Comparison of ENCODE assay signal across 9 cellular contexts in the genomic region with DNA sequence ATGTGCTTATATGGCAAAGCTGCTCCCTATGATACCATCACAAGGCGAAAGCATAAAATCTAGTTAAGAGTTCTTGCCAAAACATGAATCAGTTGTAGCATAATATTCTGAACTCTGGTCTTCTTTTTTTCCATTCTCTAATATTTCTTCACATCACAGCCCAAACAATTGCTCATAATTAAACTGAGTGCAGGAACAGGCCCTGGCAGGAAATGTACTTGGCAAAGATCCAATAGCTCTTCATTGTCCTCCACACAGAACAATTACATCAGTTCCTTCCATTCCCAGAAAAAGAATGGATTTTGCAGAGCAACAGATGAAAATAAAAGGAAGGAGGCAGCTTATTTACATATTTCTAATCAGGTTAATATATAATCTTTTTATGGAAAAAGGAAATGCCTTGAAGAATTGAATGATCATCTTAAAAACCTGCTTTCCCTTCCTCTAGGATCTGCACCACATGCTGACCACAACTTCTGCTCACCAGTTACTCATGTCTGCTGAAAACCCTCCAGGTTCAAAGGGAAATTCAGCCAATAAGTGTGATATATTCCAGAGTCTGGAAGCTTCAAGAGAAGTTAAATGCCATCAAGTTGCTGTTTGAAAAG.
DNase-seq lines count a peak whose midpoint lies in the region; ATAC-seq and TF ChIP-seq lines count a peak whose summit lies in the region.
"Had no signal": no experiment of that assay in that cellular context is flagged by ENCODE, and none has a peak within 500 bp of the region (broad histone marks: within the 10 kb centered on the region; RNA-seq: fewer than 3 reads in every experiment).

No MANE protein-coding gene starts in this region.

- H3K4me1 ChIP-seq in mesenchymal stem cell (ENCODE audit: control insufficient read depth, insufficient read depth, low read depth, low read length), result peaks cover 8% of the 10 kb centered on the region

- ATAC-seq in GM18909 (IDR thresholded peaks at IDR 0.05; ENCODE audit: poor library complexity, unreplicated experiment) (peak; percentile 87), HG03354 (IDR thresholded peaks at IDR 0.05; ENCODE audit: poor library complexity, severe bottlenecking, unreplicated experiment) (peak; percentile 93)
- no peak for ATAC-seq in stimulated activated effector memory CD8-positive, alpha-beta T cell treated with anti-CD3 and anti-CD28 coated beads, Interleukin-12 subunit alpha, Interleukin-12 subunit beta, amount 100 ng/mL, for 72 hours

- DNase-seq in NCI-H69 (lab: John Stamatoyannopoulos, UW) (peak; percentile 92), choroid plexus epithelial cell (ENCODE audit: low read depth) (peak; percentile 92), mesenchymal stem cell (peak; percentile 88)
- no peak for DNase-seq in stimulated activated effector memory CD8-positive, alpha-beta T cell treated with anti-CD3 and anti-CD28 coated beads, Interleukin-12 subunit alpha, Interleukin-12 subunit beta, amount 100 ng/mL, for 72 hours (ENCODE audit: low spot score in 2 of 2)
- no peak for DNase-seq in activated CD4-positive, alpha-beta T cell treated with anti-CD3 and anti-CD28 coated beads, Interleukin-2, amount 50 U/mL, for 4 hours

- H2AFZ ChIP-seq in mesenchymal stem cell (ENCODE audit: low read depth, low read length), result no peak overlapping the region

- no peak overlapping the region for H3K23ac ChIP-seq in mesenchymal stem cell (ENCODE audit: low read length in 2 of 2)

- H3K18ac ChIP-seq in mesenchymal stem cell (ENCODE audit: low read depth in 1 of 2, low read length in 2 of 2), result no peak overlapping the region

- no peaks in the 10 kb centered on the region for H3K36me3 ChIP-seq in mesenchymal stem cell (ENCODE audit: control insufficient read depth in 1 of 2, insufficient read depth in 2 of 2, low read depth in 1 of 2, low read length in 2 of 2)

- no peak overlapping the region for H2BK120ac ChIP-seq in mesenchymal stem cell (ENCODE audit: low read depth, low read length)

- H3K4me1 Mint-ChIP-seq in stimulated activated effector memory CD8-positive, alpha-beta T cell treated with anti-CD3 and anti-CD28 coated beads, Interleukin-12 subunit alpha, Interleukin-12 subunit beta, amount 100 ng/mL, for 72 hours, result no peaks in the 10 kb centered on the region

- peak overlapping the region; percentile 87 for H3K9ac ChIP-seq in mesenchymal stem cell (ENCODE audit: low read length)

- H3K79me1 ChIP-seq in mesenchymal stem cell (replicated peaks; ENCODE audit: low read length, poor library complexity, severe bottlenecking), result no peaks in the 10 kb centered on the region

- no peak overlapping the region for H3K27ac Mint-ChIP-seq in stimulated activated effector memory CD8-positive, alpha-beta T cell treated with anti-CD3 and anti-CD28 coated beads, Interleukin-12 subunit alpha, Interleukin-12 subunit beta, amount 100 ng/mL, for 72 hours

- H4K8ac ChIP-seq in mesenchymal stem cell (ENCODE audit: low read length), result no peak overlapping the region

- H2BK12ac ChIP-seq in mesenchymal stem cell (ENCODE audit: low read length in 2 of 2), result no peak overlapping the region

- H4K91ac ChIP-seq in mesenchymal stem cell (ENCODE audit: low read length), result no peak overlapping the region

- H3K4ac ChIP-seq in mesenchymal stem cell (ENCODE audit: low read depth in 1 of 2, low read length in 2 of 2), result no peak overlapping the region

- H2BK5ac ChIP-seq in mesenchymal stem cell (ENCODE audit: low read depth, low read length, poor library complexity, severe bottlenecking), result peak overlapping the region; percentile 59

- no peaks in the 10 kb centered on the region for H3K27me3 ChIP-seq in mesenchymal stem cell (ENCODE audit: control insufficient read depth in 1 of 2, insufficient read depth in 1 of 2, low read length in 2 of 2)

- no peak for TF ChIP-seq CTCF in 22Rv1 (IDR thresholded peaks at IDR 0.05)
- TF ChIP-seq CTCF in choroid plexus epithelial cell (conservative IDR thresholded peaks at IDR 0.05; ENCODE audit: low read depth, low read length), result no peak

- H2BK15ac ChIP-seq in mesenchymal stem cell (ENCODE audit: low read depth, poor library complexity, severe bottlenecking), result no peak overlapping the region

- WGBS in mesenchymal stem cell, result 90% methylated on average over 1 of the region's 1 CpG

- H3K4me3 Mint-ChIP-seq in stimulated activated effector memory CD8-positive, alpha-beta T cell treated with anti-CD3 and anti-CD28 coated beads, Interleukin-12 subunit alpha, Interleukin-12 subunit beta, amount 100 ng/mL, for 72 hours, result no peak overlapping the region

- H3K4me2 ChIP-seq in mesenchymal stem cell (ENCODE audit: low read length, poor library complexity, severe bottlenecking), result no peak overlapping the region

- no peaks in the 10 kb centered on the region for H3K9me3 Mint-ChIP-seq in stimulated activated effector memory CD8-positive, alpha-beta T cell treated with anti-CD3 and anti-CD28 coated beads, Interleukin-12 subunit alpha, Interleukin-12 subunit beta, amount 100 ng/mL, for 72 hours

- no peaks in the 10 kb centered on the region for H3K36me3 Mint-ChIP-seq in stimulated activated effector memory CD8-positive, alpha-beta T cell treated with anti-CD3 and anti-CD28 coated beads, Interleukin-12 subunit alpha, Interleukin-12 subunit beta, amount 100 ng/mL, for 72 hours

- no peaks in the 10 kb centered on the region for H3K9me3 ChIP-seq in mesenchymal stem cell (ENCODE audit: control insufficient read depth, low read length)

- no peak overlapping the region for H2AK5ac ChIP-seq in mesenchymal stem cell (ENCODE audit: low read length, severe bottlenecking)

- H3K27ac ChIP-seq in 22Rv1 (peak overlapping the region; percentile 39), mesenchymal stem cell (ENCODE audit: low read length, poor library complexity, severe bottlenecking) (peak overlapping the region; percentile 80)
- H3K27ac ChIP-seq: C4-2B had no signal

- H3K14ac ChIP-seq in mesenchymal stem cell (ENCODE audit: low read length in 2 of 2), result no peak overlapping the region

- no peak overlapping the region for H3K4me3 ChIP-seq in choroid plexus epithelial cell (ENCODE audit: low read depth, low read length)
- H3K4me3 ChIP-seq in mesenchymal stem cell (ENCODE audit: insufficient read depth in 1 of 2, low read depth in 1 of 2, low read length in 2 of 2), result peak overlapping the region in 1 of 2 experiments; percentile 59

Comparison
In these comparisons a context has a peak if more than half of its experiments do, and no peak if none do; other contexts are left out.
1. DNase-seq: peak in NCI-H69 (single experiment), choroid plexus epithelial cell (single experiment) and mesenchymal stem cell (single experiment); none in stimulated activated effector memory CD8-positive, alpha-beta T cell treated with anti-CD3 and anti-CD28 coated beads, Interleukin-12 subunit alpha, Interleukin-12 subunit beta, amount 100 ng/mL, for 72 hours (0 of 2) and activated CD4-positive, alpha-beta T cell treated with anti-CD3 and anti-CD28 coated beads, Interleukin-2, amount 50 U/mL, for 4 hours (0 of 2).